ENCODE assay signal across 2 cellular contexts in the genomic region with DNA sequence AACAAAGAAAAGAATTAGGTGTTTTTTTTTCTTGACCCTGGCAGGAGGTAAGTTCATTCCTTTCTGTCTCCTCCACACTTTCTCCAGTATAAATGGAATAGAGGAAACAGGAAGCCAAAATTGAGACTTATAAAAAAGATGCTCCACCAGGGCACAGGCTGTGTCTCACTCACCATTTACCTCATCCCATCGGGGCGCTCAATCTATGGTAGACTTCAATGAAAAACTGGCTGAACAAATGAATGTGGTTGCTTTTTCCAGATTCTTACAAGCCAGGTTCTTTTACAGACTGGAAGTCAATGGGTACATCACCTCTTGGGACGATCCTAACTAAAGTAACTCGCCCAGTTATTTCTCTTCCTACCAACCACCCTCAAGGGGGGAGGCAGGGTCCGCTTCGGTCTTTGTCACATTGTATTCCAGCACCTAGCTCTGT.
TF ChIP-seq lines count a peak whose summit lies in the region.

No MANE protein-coding gene starts in this region.

TF ChIP-seq in K562, 482 proteins besides CTCF, POLR2A, EP300 and RAD21:
- TF ChIP-seq KAT2B (IDR thresholded peaks at IDR 0.05; ENCODE audit: low read depth, low read length) (no peak), ZNF24 (IDR thresholded peaks at IDR 0.05) (0 out of 2 replicates have a peak, but pooled peaks have one; percentile 48)

TF ChIP-seq in HepG2, 621 proteins besides CTCF, POLR2A, EP300 and RAD21:
- no peak for TF ChIP-seq KMT2A (CRISPR knock-in tag; IDR thresholded peaks at IDR 0.05)
